In the genomic region with DNA sequence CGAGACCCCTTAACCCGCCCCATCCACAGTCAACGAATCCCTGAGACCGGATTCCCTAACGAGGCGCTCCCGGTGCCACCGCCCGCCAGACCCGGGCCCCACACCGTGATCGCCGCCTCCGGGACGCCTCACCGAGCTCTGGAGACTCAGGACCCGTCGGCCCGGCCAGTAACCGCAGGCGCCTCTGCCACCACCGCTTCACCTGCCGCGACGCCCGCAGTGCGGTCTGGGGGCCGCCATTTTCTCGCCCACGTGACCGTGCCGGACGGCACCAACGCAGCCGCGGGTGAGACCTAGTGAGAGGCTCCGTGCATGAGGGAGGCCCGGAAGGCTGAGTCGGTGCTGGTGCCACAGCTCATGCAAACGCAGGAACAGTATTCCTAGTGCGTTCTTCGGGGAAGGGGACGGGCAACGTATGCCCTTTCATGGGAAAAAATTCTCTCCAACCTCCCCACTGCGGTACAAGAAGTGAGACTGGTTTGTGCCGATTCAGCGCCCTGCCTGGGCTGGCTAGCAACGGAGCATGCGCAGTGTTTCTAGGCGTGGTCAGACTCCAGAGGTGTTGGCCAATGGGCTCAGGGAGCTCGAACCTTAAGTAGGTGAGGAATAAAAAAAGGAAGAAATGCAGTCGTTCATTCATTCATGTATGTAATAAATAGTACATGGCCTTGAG, we compare ENCODE assay signal across 8 cellular contexts.
A peak's percentile ranks its signal among the peaks of the same experiment; 100 is the strongest.
DNase-seq lines count a peak whose midpoint lies in the region; ATAC-seq and FAIRE-seq lines count a peak whose summit lies in the region.

A gene with protein sequence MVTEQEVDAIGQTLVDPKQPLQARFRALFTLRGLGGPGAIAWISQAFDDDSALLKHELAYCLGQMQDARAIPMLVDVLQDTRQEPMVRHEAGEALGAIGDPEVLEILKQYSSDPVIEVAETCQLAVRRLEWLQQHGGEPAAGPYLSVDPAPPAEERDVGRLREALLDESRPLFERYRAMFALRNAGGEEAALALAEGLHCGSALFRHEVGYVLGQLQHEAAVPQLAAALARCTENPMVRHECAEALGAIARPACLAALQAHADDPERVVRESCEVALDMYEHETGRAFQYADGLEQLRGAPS (minus strand): TSS at position 246 of the 673 bp plus-strand sequence. CDS start 3,860 bp downstream, outside the sequence.

- peaks cover 27% of the 10 kb centered on the region for H3K4me1 Mint-ChIP-seq in central memory CD8-positive, alpha-beta T cell

- peaks cover 18% of the 10 kb centered on the region for H3K36me3 Mint-ChIP-seq in central memory CD8-positive, alpha-beta T cell (ENCODE audit: insufficient read depth)

- H3K27ac Mint-ChIP-seq in central memory CD8-positive, alpha-beta T cell (ENCODE audit: low read depth) = peak within 1 kb of the TSS; percentile 99

- peak; percentile 92 for FAIRE-seq in islet of Langerhans (lab: Jason Lieb, UNC)

- no peaks in the 10 kb centered on the region for H3K27me3 Mint-ChIP-seq in central memory CD8-positive, alpha-beta T cell

- peak within 1 kb of the TSS; percentile 95 for H3K4me3 Mint-ChIP-seq in central memory CD8-positive, alpha-beta T cell

- no peaks in the 10 kb centered on the region for H3K9me3 Mint-ChIP-seq in central memory CD8-positive, alpha-beta T cell

- ATAC-seq in GM19023 (IDR thresholded peaks at IDR 0.05; ENCODE audit: unreplicated experiment) = peak; percentile 80
- peak; percentile 82 for ATAC-seq in HG03280 (IDR thresholded peaks at IDR 0.05; ENCODE audit: unreplicated experiment)
- ATAC-seq in central memory CD8-positive, alpha-beta T cell (replicated peaks; ENCODE audit: extremely low read depth, poor library complexity, severe bottlenecking) = peak; percentile 84

- DNase-seq in AG08396 (ENCODE audit: low spot score) (peak; percentile 99), NCI-H446 (lab: John Stamatoyannopoulos, UW) (peak; percentile 96 to 98)
- peak; percentile 86 for DNase-seq in activated CD4-positive, CD25-positive, alpha-beta regulatory T cell treated with anti-CD3 and anti-CD28 coated beads, Interleukin-2, amount 50 U/mL, for 16 hours (ENCODE audit: low read depth, low spot score)
- DNase-seq in central memory CD8-positive, alpha-beta T cell (ENCODE audit: low spot score in 2 of 2) = peak; percentile 90
- peak; percentile 95 for DNase-seq in stimulated activated CD4-positive, alpha-beta T cell treated with anti-CD3 and anti-CD28 coated beads, Interleukin-12 subunit alpha, Interleukin-12 subunit beta, amount 100 ng/mL, for 4 hours

Comparison
In these comparisons a context has a peak if more than half of its experiments do, and no peak if none do; other contexts are left out.
1. Peak in every context shown above with its lines: DNase-seq and ATAC-seq.